13 cellular contexts compared by ENCODE assay signal in the genomic region with DNA sequence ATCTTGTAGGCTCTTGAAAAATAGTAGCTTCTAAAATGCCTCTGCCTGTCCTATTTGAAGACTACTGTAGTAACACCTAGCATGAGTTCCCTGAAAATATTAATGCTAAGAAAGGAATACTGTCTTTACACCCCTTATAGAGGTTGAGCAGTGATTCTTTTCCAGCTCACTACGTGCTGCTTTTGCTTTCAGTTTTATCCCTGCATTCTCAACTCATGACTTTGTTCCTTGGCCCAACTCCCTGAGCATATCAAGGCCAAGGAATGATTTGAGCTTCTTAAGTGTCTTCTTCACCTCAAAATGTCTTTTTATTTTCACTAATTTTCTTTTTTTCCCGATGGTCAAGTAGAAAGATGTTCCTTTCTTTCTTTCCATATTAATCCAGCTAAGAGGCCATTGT. TPM values are rescaled to one million over a fixed set of nuclear protein-coding genes. Genes with fewer than 3 reads are reported as not detected.
DNase-seq lines count a peak whose midpoint lies in the region; ATAC-seq and TF ChIP-seq lines count a peak whose summit lies in the region.
"Had no signal": no experiment of that assay in that cellular context is flagged by ENCODE, and none has a peak within 500 bp of the region (broad histone marks: within the 10 kb centered on the region; RNA-seq: fewer than 3 reads in every experiment).

No MANE protein-coding gene starts in this region.

- H2AFZ ChIP-seq in GM23248 = peak overlapping the region; percentile 80

- DNase-seq in GM23248 (peak; percentile 83), ascending aorta (ENCODE audit: low spot score in 2 of 2) (no peak), immature natural killer cell (peak in 1 of 3 donors; percentile 8), NCI-H1105 treated with DMSO at 0.1 percent for 48 hours (lab: John Stamatoyannopoulos, UW) (no peak), GM19240 (ENCODE audit: insufficient read length, low spot score) (no peak), SW480 (ENCODE audit: low spot score) (no peak)
- no peak for DNase-seq in stimulated activated naive B cell treated with anti-CD40 and anti-IgM and Interleukin-4, amounts not matched to agents 10 μg/mL and 1 μg/mL and 100 μg/mL, for 72 hours
- DNase-seq: activated naive CD4-positive, alpha-beta T cell; NCI-H2107; retina had no signal

- H3F3A ChIP-seq in GM23248 (ENCODE audit: insufficient read depth) = peaks cover 6% of the 10 kb centered on the region

- H3K27ac ChIP-seq in GM23248 (peak overlapping the region; percentile 42), ascending aorta (no peak overlapping the region)

- no peak for TF ChIP-seq CTCF in ascending aorta (IDR thresholded peaks at IDR 0.05)

- 0 to 5% methylated on average over 2 of the region's 2 CpGs for WGBS in GM23248 (ENCODE audit: low coverage in 1 of 2, low lambda C conversion rate in 2 of 2, missing lambda C conversion rate in 2 of 2), 2 experiments

- H3K9me3 Mint-ChIP-seq in immature natural killer cell = no peaks in the 10 kb centered on the region
- H3K9me3 Mint-ChIP-seq in stimulated activated naive B cell treated with anti-CD40 and anti-IgM and Interleukin-4, amounts not matched to agents 10 μg/mL and 1 μg/mL and 100 μg/mL, for 72 hours = peaks cover 0 to 1% of the 10 kb centered on the region in 2 donors
- H3K9me3 Mint-ChIP-seq: T-helper 1 cell treated with Interleukin-12 subunit alpha and Interleukin-12 subunit beta and Interleukin-4 antibody, amounts not matched to agents 30 μg/mL and 1 μg/mL, for 36 hours had no signal

- peaks cover 2 to 9% (median 6%) of the 10 kb centered on the region in 3 donors for H3K27me3 Mint-ChIP-seq in immature natural killer cell (ENCODE audit: low read depth in 3 of 3)
- H3K27me3 Mint-ChIP-seq in stimulated activated naive B cell treated with anti-CD40 and anti-IgM and Interleukin-4, amounts not matched to agents 10 μg/mL and 1 μg/mL and 100 μg/mL, for 72 hours = no peaks in the 10 kb centered on the region

- H3K27ac Mint-ChIP-seq in immature natural killer cell = peak overlapping the region in 3 of 6 donors; percentile 56 to 67 (median 67)
- H3K27ac Mint-ChIP-seq in stimulated activated naive B cell treated with anti-CD40 and anti-IgM and Interleukin-4, amounts not matched to agents 10 μg/mL and 1 μg/mL and 100 μg/mL, for 72 hours = peak overlapping the region; percentile 4
- H3K27ac Mint-ChIP-seq: T-helper 1 cell treated with Interleukin-12 subunit alpha and Interleukin-12 subunit beta and Interleukin-4 antibody, amounts not matched to agents 30 μg/mL and 1 μg/mL, for 36 hours had no signal

- in situ Hi-C loops in GM23248 (cut with MboI) = no loop called here

- no peaks in the 10 kb centered on the region for H3K9me3 ChIP-seq in GM23248 (ENCODE audit: low read depth)
- no peaks in the 10 kb centered on the region for H3K9me3 ChIP-seq in ascending aorta

- H3K27me3 ChIP-seq in GM23248 (replicated peaks; ENCODE audit: insufficient read depth) (no peaks in the 10 kb centered on the region), ascending aorta (no peaks in the 10 kb centered on the region)

- peak overlapping the region; percentile 73 for H3K4me2 ChIP-seq in GM23248 (ENCODE audit: unreplicated experiment)

- no peaks in the 10 kb centered on the region for H4K20me1 ChIP-seq in GM23248 (ENCODE audit: insufficient read depth)

- H3K36me3 Mint-ChIP-seq in immature natural killer cell = no peaks in the 10 kb centered on the region
- no peaks in the 10 kb centered on the region for H3K36me3 Mint-ChIP-seq in stimulated activated naive B cell treated with anti-CD40 and anti-IgM and Interleukin-4, amounts not matched to agents 10 μg/mL and 1 μg/mL and 100 μg/mL, for 72 hours

- H3K4me1 ChIP-seq in GM23248 (ENCODE audit: insufficient read depth) (peaks cover 9% of the 10 kb centered on the region), ascending aorta (no peaks in the 10 kb centered on the region)

- no peaks in the 10 kb centered on the region for H3K9me2 ChIP-seq in GM23248 (ENCODE audit: insufficient read depth)

- peak overlapping the region; percentile 37 for H3K9ac ChIP-seq in GM23248

- peaks cover 20 to 31% of the 10 kb centered on the region in 2 donors for H3K4me1 Mint-ChIP-seq in immature natural killer cell
- H3K4me1 Mint-ChIP-seq in stimulated activated naive B cell treated with anti-CD40 and anti-IgM and Interleukin-4, amounts not matched to agents 10 μg/mL and 1 μg/mL and 100 μg/mL, for 72 hours = peaks cover 8 to 27% of the 10 kb centered on the region in 2 donors

- no peaks in the 10 kb centered on the region for H3K79me2 ChIP-seq in GM23248 (ENCODE audit: insufficient read depth)

- H3K4me3 ChIP-seq in GM23248 (peak overlapping the region; percentile 65), ascending aorta (peak overlapping the region; percentile 32 to 44)

- no peak for ATAC-seq in stimulated activated naive B cell treated with anti-CD40 and anti-IgM and Interleukin-4, amounts not matched to agents 10 μg/mL and 1 μg/mL and 100 μg/mL, for 72 hours (replicated peaks)
- no peak for ATAC-seq in HG03378 (IDR thresholded peaks at IDR 0.05; ENCODE audit: unreplicated experiment)

- H3K4me3 Mint-ChIP-seq in immature natural killer cell = peak overlapping the region; percentile 0 to 60 (median 55)
- no peak overlapping the region for H3K4me3 Mint-ChIP-seq in stimulated activated naive B cell treated with anti-CD40 and anti-IgM and Interleukin-4, amounts not matched to agents 10 μg/mL and 1 μg/mL and 100 μg/mL, for 72 hours
- H3K4me3 Mint-ChIP-seq: T-helper 1 cell treated with Interleukin-12 subunit alpha and Interleukin-12 subunit beta and Interleukin-4 antibody, amounts not matched to agents 30 μg/mL and 1 μg/mL, for 36 hours had no signal

- intact Hi-C loops in ascending aorta (cut with DNase I) = no loop called here

- H3K36me3 ChIP-seq in GM23248 (ENCODE audit: low read depth) (no peaks in the 10 kb centered on the region), ascending aorta (no peaks in the 10 kb centered on the region)

RNA-seq across cellular contexts. Expression of a gene that starts 16.5 kb away (rescaled TPM):
- not detected in 2 replicates for total RNA-seq in GM23248 (2014; rRNA removed; shearing (Covaris generic))
- polyA plus RNA-seq in GM23248 (2016; fragmentation: Nextera tagmentation; extraction: Ambion mirVana) (not detected in 2 replicates), immature natural killer cell (under 1 TPM in 2 of 3 donors, not detected in 1; 0.18 to 0.50 TPM)
- 0.75 TPM for total RNA-seq in ascending aorta

RNA-seq across cellular contexts. Expression of a gene that starts 29.2 kb away (rescaled TPM):
- total RNA-seq in GM23248 (2014; rRNA removed; shearing (Covaris generic)) = 0.22 TPM in 1 of 2 replicates, not detected in the other
- polyA plus RNA-seq in GM23248 (2016; fragmentation: Nextera tagmentation; extraction: Ambion mirVana) (not detected in 2 replicates), immature natural killer cell (not detected)
- total RNA-seq in ascending aorta = not detected
- total RNA-seq: subcutaneous adipose tissue had no signal

RNA-seq across cellular contexts. Expression of a gene that starts 38.7 kb away (rescaled TPM):
- total RNA-seq in GM23248 (2014; rRNA removed; shearing (Covaris generic)) = not detected in 2 replicates
- polyA plus RNA-seq in GM23248 (2016; fragmentation: Nextera tagmentation; extraction: Ambion mirVana) (not detected in 2 replicates), immature natural killer cell (under 1 TPM in 2 of 3 donors, not detected in 1; 0.17 to 0.32 TPM)
- total RNA-seq in ascending aorta = not detected

Comparison
In these comparisons a context has a peak if more than half of its experiments do, and no peak if none do; other contexts are left out.
1. H3K4me3 Mint-ChIP-seq: peak in immature natural killer cell (5 of 5); none in stimulated activated naive B cell treated with anti-CD40 and anti-IgM and Interleukin-4, amounts not matched to agents 10 μg/mL and 1 μg/mL and 100 μg/mL, for 72 hours (0 of 2).